Comparison of ENCODE assay signal across 8 cellular contexts in the genomic region with DNA sequence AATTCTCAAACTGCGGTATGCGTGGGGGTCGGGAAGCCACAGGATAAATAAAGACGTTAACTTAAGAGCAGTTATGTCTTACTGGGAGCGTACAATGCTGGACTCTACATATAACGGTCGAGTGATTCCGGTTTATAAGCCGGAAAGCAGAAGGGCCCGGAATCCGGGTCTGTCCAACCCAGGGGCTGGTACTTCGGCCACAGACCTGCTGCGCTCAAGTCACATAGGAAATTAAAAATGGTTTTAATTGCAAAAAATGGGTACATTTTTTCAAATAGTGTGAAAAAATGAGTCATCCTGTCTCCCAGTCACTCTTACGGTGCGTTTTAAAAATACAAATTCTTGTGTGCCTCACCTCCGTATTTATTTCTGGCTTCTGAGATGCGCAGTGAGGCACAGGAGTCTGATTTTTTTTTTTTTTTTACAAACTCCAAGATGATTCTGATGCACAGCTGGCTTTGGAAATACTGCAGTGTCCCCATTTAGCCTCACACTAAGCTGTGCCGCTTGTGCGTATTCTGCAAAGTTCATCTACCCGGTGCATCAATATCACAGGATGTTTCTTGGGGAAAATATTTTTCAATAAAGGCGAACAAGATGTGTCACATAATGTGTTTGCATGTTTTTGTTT. TPM values are rescaled to one million over a fixed set of nuclear protein-coding genes. Genes with fewer than 3 reads are reported as not detected.
DNase-seq lines count a peak whose midpoint lies in the region; ATAC-seq lines count a peak whose summit lies in the region.

No MANE protein-coding gene starts in this region.

- 0 out of 2 replicates have a peak, but pooled peaks cover 2% of the 10 kb centered on the region for H3K4me1 ChIP-seq in iPS DF 6.9 (ENCODE audit: control insufficient read depth, insufficient read depth, low read length)

- peak overlapping the region; percentile 93 to 96 for H3K27ac Mint-ChIP-seq in activated naive CD4-positive, alpha-beta T cell treated with anti-CD3 and anti-CD28 coated beads, Interleukin-2, amount 50 U/mL, for 72 hours

- no peaks in the 10 kb centered on the region for H3K9me3 Mint-ChIP-seq in activated naive CD4-positive, alpha-beta T cell treated with anti-CD3 and anti-CD28 coated beads, Interleukin-2, amount 50 U/mL, for 72 hours

- peak; percentile 9 for ATAC-seq in GM18519 (IDR thresholded peaks at IDR 0.05; ENCODE audit: low FRiP score, unreplicated experiment)
- peak; percentile 20 for ATAC-seq in HG03039 (IDR thresholded peaks at IDR 0.05; ENCODE audit: unreplicated experiment)
- no peak for ATAC-seq in activated naive CD4-positive, alpha-beta T cell treated with anti-CD3 and anti-CD28 coated beads, Interleukin-2, amount 50 U/mL, for 72 hours
- no peak for ATAC-seq in GM18520 (IDR thresholded peaks at IDR 0.05; ENCODE audit: unreplicated experiment)

- H3K27me3 ChIP-seq in iPS DF 6.9 (ENCODE audit: control insufficient read depth, insufficient read depth, low read length), result no peaks in the 10 kb centered on the region

- peak overlapping the region; percentile 88; the same call in 1 of the 2 replicates for H3K4me3 ChIP-seq in iPS DF 6.9 (ENCODE audit: low read length)
- H3K4me3 ChIP-seq in skin epidermis, result peak overlapping the region; percentile 82 to 98 (median 94)

- H3K36me3 Mint-ChIP-seq in activated naive CD4-positive, alpha-beta T cell treated with anti-CD3 and anti-CD28 coated beads, Interleukin-2, amount 50 U/mL, for 72 hours, result peaks cover 5 to 24% of the 10 kb centered on the region in 2 donors

- no peaks in the 10 kb centered on the region for H3K9me3 ChIP-seq in iPS DF 6.9 (ENCODE audit: control insufficient read depth, insufficient read depth, low read length)

- in situ Hi-C loops in KBM-7 (cut with MboI; ENCODE audit: low pct_unique_long_range_greater_than_20kb, low sequenced_read_pairs), result no loop called here

- no CpG with 5 or more reads among the region's 21 CpGs for WGBS in iPS DF 6.9 (ENCODE audit: insufficient coverage, insufficient read length)

- no peak overlapping the region for H3K27ac ChIP-seq in iPS DF 6.9 (ENCODE audit: low read length)
- H3K27ac ChIP-seq in skin epidermis, result peak overlapping the region in 20 of 21 experiments; percentile 23 to 100 (median 100)

- no peak for DNase-seq in activated naive CD4-positive, alpha-beta T cell treated with anti-CD3 and anti-CD28 coated beads, Interleukin-2, amount 50 U/mL, for 72 hours (ENCODE audit: low spot score in 2 of 2)
- DNase-seq in iPS DF 6.9 (ENCODE audit: low read depth, low spot score) (no peak), KBM-7 (no peak), H4 (ENCODE audit: low spot score) (no peak)

- peaks cover 20% of the 10 kb centered on the region for H3K36me3 ChIP-seq in iPS DF 6.9 (ENCODE audit: control insufficient read depth, insufficient read depth, low read length)

RNA-seq across cellular contexts. Expression of a gene that starts 1.0 kb away (rescaled TPM):
- total RNA-seq in activated naive CD4-positive, alpha-beta T cell treated with anti-CD3 and anti-CD28 coated beads, Interleukin-2, amount 50 U/mL, for 72 hours, result 10 to 100 TPM; 31.8 to 51.0 TPM
- 5.2 and 7.7 TPM in 2 replicates for total RNA-seq in H4 (2014; rRNA removed; shearing (Covaris generic))

RNA-seq across cellular contexts. Expression of a gene that starts 23.6 kb away (rescaled TPM):
- 10 to 100 TPM; 11.0 to 12.9 TPM for total RNA-seq in activated naive CD4-positive, alpha-beta T cell treated with anti-CD3 and anti-CD28 coated beads, Interleukin-2, amount 50 U/mL, for 72 hours
- 1.1 and 2.2 TPM in 2 replicates for total RNA-seq in H4 (2014; rRNA removed; shearing (Covaris generic))

RNA-seq across cellular contexts. Expression of a gene that starts 36.5 kb away (rescaled TPM):
- total RNA-seq in activated naive CD4-positive, alpha-beta T cell treated with anti-CD3 and anti-CD28 coated beads, Interleukin-2, amount 50 U/mL, for 72 hours, result 10 to 100 TPM; 31.0 to 62.6 TPM
- total RNA-seq in H4 (2014; rRNA removed; shearing (Covaris generic)), result 4.3 and 7.1 TPM in 2 replicates

RNA-seq across cellular contexts. Expression of a gene that starts 44.4 kb away (rescaled TPM):
- total RNA-seq in activated naive CD4-positive, alpha-beta T cell treated with anti-CD3 and anti-CD28 coated beads, Interleukin-2, amount 50 U/mL, for 72 hours, result 10 to 100 TPM; 55.6 to 98.5 TPM
- total RNA-seq in H4 (2014; rRNA removed; shearing (Covaris generic)), result 102 and 150 TPM in 2 replicates

RNA-seq across cellular contexts. Expression of a gene that starts 44.5 kb away (rescaled TPM):
- 1 to 10 TPM; 1.5 to 3.4 TPM for total RNA-seq in activated naive CD4-positive, alpha-beta T cell treated with anti-CD3 and anti-CD28 coated beads, Interleukin-2, amount 50 U/mL, for 72 hours
- 0.99 and 1.8 TPM in 2 replicates for total RNA-seq in H4 (2014; rRNA removed; shearing (Covaris generic))

Comparison
In these comparisons a context has a peak if more than half of its experiments do, and no peak if none do; other contexts are left out.
1. ATAC-seq: peak in GM18519 (single experiment) and HG03039 (single experiment); none in activated naive CD4-positive, alpha-beta T cell treated with anti-CD3 and anti-CD28 coated beads, Interleukin-2, amount 50 U/mL, for 72 hours (0 of 2) and GM18520 (single experiment).